Comparison of ENCODE assay signal across 8 cellular contexts in the genomic region with DNA sequence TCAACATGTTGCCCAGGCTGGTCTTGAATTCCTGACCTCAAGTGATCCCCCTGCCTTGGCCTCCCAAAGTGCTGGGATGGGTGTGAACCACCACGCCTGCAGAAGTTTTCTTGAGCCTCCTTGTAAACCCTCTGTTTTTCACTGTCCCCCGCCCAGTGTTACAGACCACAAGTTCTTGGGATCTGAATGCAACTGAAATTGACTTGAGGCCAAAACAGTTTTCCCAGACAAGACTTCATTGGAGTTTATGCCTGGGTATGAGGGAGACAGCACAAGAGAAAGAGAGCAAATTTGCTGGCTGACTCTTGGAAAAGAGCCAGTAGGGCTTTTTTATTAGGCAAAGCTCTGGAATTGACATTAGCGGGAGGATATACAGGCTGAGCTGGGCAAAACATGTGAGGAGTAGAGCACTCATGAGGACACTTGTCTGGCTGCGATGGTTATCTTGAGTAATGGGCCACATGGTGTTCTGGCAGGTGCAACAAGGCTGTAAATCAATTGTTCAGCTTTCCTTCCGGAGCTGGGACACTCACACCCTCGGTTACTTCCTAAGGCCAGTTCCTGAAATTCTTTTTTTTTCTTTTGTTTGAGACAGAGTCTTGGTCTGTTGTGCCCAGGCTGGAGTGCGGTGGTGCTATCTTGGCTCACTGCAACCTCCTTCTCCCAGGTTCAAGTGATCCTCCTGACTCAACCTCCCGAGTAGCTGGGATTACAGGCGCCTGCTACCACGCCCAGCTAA. TPM values are rescaled to one million over a fixed set of nuclear protein-coding genes. Genes with fewer than 3 reads are reported as not detected.
DNase-seq lines count a peak whose midpoint lies in the region; ATAC-seq and TF ChIP-seq lines count a peak whose summit lies in the region.
"Had no signal": no experiment of that assay in that cellular context is flagged by ENCODE, and none has a peak within 500 bp of the region (broad histone marks: within the 10 kb centered on the region; RNA-seq: fewer than 3 reads in every experiment).

No MANE protein-coding gene starts in this region.

- TF ChIP-seq CTCF in MM.1S (IDR thresholded peaks at IDR 0.05; ENCODE audit: low read length), result no peak

- no peak overlapping the region for H3K9ac ChIP-seq in MM.1S (ENCODE audit: low read length)

- H3K27ac Mint-ChIP-seq in IgD-negative memory B cell, result peak overlapping the region in 2 of 3 donors; percentile 58 to 71
- H3K27ac Mint-ChIP-seq in stimulated activated naive B cell treated with anti-CD40 and anti-IgM and Interleukin-4, amounts not matched to agents 10 μg/mL and 1 μg/mL and 100 μg/mL, for 72 hours, result peak overlapping the region; percentile 81

- DNase-seq in NCI-H524 (lab: John Stamatoyannopoulos, UW), result peak; percentile 91 to 96
- peak; percentile 49 for DNase-seq in fibroblast of peridontal ligament (ENCODE audit: extremely low read depth)
- no peak for DNase-seq in stimulated activated naive B cell treated with anti-CD40 and anti-IgM and Interleukin-4, amounts not matched to agents 10 μg/mL and 1 μg/mL and 100 μg/mL, for 72 hours
- DNase-seq in putamen (ENCODE audit: low spot score), result no peak
- no peak for DNase-seq in MM.1S
- DNase-seq: T1000 had no signal

- no peak overlapping the region for H3K27ac ChIP-seq in MM.1S (ENCODE audit: low read length)

- no peak overlapping the region for H3K4me3 ChIP-seq in MM.1S (ENCODE audit: low read length)

- H3K4me2 ChIP-seq in MM.1S (ENCODE audit: low read depth, low read length), result no peak overlapping the region

- no peak for ATAC-seq in stimulated activated naive B cell treated with anti-CD40 and anti-IgM and Interleukin-4, amounts not matched to agents 10 μg/mL and 1 μg/mL and 100 μg/mL, for 72 hours (replicated peaks)
- ATAC-seq in GM21515 (IDR thresholded peaks at IDR 0.05; ENCODE audit: unreplicated experiment), result no peak

- no peak overlapping the region for H2AFZ ChIP-seq in MM.1S (ENCODE audit: low read length)

- H3K9me2 ChIP-seq in MM.1S (replicated peaks; ENCODE audit: insufficient read depth, low read length), result no peaks in the 10 kb centered on the region

- peaks cover 5% of the 10 kb centered on the region for H3K4me1 ChIP-seq in MM.1S (ENCODE audit: low read length)

- no peaks in the 10 kb centered on the region for H3K9me3 ChIP-seq in MM.1S (replicated peaks; ENCODE audit: insufficient read depth, low read length)

- H3K27me3 Mint-ChIP-seq in IgD-negative memory B cell, result peaks cover 3% of the 10 kb centered on the region
- H3K27me3 Mint-ChIP-seq in stimulated activated naive B cell treated with anti-CD40 and anti-IgM and Interleukin-4, amounts not matched to agents 10 μg/mL and 1 μg/mL and 100 μg/mL, for 72 hours, result no peaks in the 10 kb centered on the region

- no peaks in the 10 kb centered on the region for H3K27me3 ChIP-seq in MM.1S (replicated peaks; ENCODE audit: insufficient read depth, low read length)

- no peaks in the 10 kb centered on the region for H3K36me3 ChIP-seq in MM.1S (replicated peaks; ENCODE audit: insufficient read depth, low read length)

- H3K36me3 Mint-ChIP-seq in IgD-negative memory B cell, result no peaks in the 10 kb centered on the region
- peaks cover 14 to 18% of the 10 kb centered on the region in 2 donors for H3K36me3 Mint-ChIP-seq in stimulated activated naive B cell treated with anti-CD40 and anti-IgM and Interleukin-4, amounts not matched to agents 10 μg/mL and 1 μg/mL and 100 μg/mL, for 72 hours

- peaks cover 42 to 50% (median 45%) of the 10 kb centered on the region in 3 donors for H3K4me1 Mint-ChIP-seq in IgD-negative memory B cell
- peaks cover 49 to 71% of the 10 kb centered on the region in 2 donors for H3K4me1 Mint-ChIP-seq in stimulated activated naive B cell treated with anti-CD40 and anti-IgM and Interleukin-4, amounts not matched to agents 10 μg/mL and 1 μg/mL and 100 μg/mL, for 72 hours

- no peaks in the 10 kb centered on the region for H3K79me2 ChIP-seq in MM.1S (ENCODE audit: low read length)

- no peaks in the 10 kb centered on the region for H3K9me3 Mint-ChIP-seq in IgD-negative memory B cell
- H3K9me3 Mint-ChIP-seq in stimulated activated naive B cell treated with anti-CD40 and anti-IgM and Interleukin-4, amounts not matched to agents 10 μg/mL and 1 μg/mL and 100 μg/mL, for 72 hours, result peaks cover 0 to 2% of the 10 kb centered on the region in 2 donors

- H4K20me1 ChIP-seq in MM.1S (ENCODE audit: insufficient read depth, low read length), result no peaks in the 10 kb centered on the region

- H3K4me3 Mint-ChIP-seq in IgD-negative memory B cell, result peak overlapping the region in 2 of 4 donors; percentile 39 to 63
- no peak overlapping the region for H3K4me3 Mint-ChIP-seq in stimulated activated naive B cell treated with anti-CD40 and anti-IgM and Interleukin-4, amounts not matched to agents 10 μg/mL and 1 μg/mL and 100 μg/mL, for 72 hours

- peaks cover 3% of the 10 kb centered on the region; the same call in 1 of the 2 replicates for H3F3A ChIP-seq in MM.1S (ENCODE audit: insufficient read depth, low read length)

RNA-seq across cellular contexts. Expression of a gene that starts 12.7 kb away (rescaled TPM):
- polyA plus RNA-seq in IgD-negative memory B cell, result 78.9 TPM

RNA-seq across cellular contexts. Expression of a gene that starts 15.6 kb away (rescaled TPM):
- 61.3 TPM for polyA plus RNA-seq in IgD-negative memory B cell

RNA-seq across cellular contexts. Expression of a gene that starts 30.9 kb away (rescaled TPM):
- polyA plus RNA-seq in IgD-negative memory B cell, result 307 TPM

RNA-seq across cellular contexts. Expression of a gene that starts 36.9 kb away (rescaled TPM):
- polyA plus RNA-seq in IgD-negative memory B cell, result 45.5 TPM

RNA-seq across cellular contexts. Expression of a gene that starts 37.3 kb away (rescaled TPM):
- polyA plus RNA-seq in IgD-negative memory B cell, result 18.2 TPM

Comparison
In these comparisons a context has a peak if more than half of its experiments do, and no peak if none do; other contexts are left out.
1. DNase-seq: peak in NCI-H524 (2 of 2) and fibroblast of peridontal ligament (single experiment); none in stimulated activated naive B cell treated with anti-CD40 and anti-IgM and Interleukin-4, amounts not matched to agents 10 μg/mL and 1 μg/mL and 100 μg/mL, for 72 hours (single experiment), putamen (single experiment) and MM.1S (single experiment).